In genomic region chr1:235093013-235093618, GRCh38 we compare ENCODE assay signal across 8 cellular contexts. TPM values are rescaled to one million over a fixed set of nuclear protein-coding genes. Genes with fewer than 3 reads are reported as not detected.
A peak's percentile ranks its signal among the peaks of the same experiment; 100 is the strongest.
DNase-seq lines count a peak whose midpoint lies in the region; ATAC-seq and TF ChIP-seq lines count a peak whose summit lies in the region.

No MANE protein-coding gene starts in this region.

- DNase-seq in cardiac muscle cell (ENCODE audit: low read depth in 1 of 2, low spot score in 1 of 2) (peak; percentile 77 to 82), osteocyte (ENCODE audit: extremely low spot score, unreplicated experiment) (no peak), amniotic stem cell (lab: John Stamatoyannopoulos, UW) (no peak)

- H3K36me3 Mint-ChIP-seq in osteocyte (ENCODE audit: unreplicated experiment): no peaks in the 10 kb centered on the region

- H3K9me3 ChIP-seq in cardiac muscle cell (ENCODE audit: low read depth): no peaks in the 10 kb centered on the region

- H3K27me3 ChIP-seq in ACC112 (ENCODE audit: insufficient read depth, low read length) (no peaks in the 10 kb centered on the region), cardiac muscle cell (no peaks in the 10 kb centered on the region)

- H3K4me1 ChIP-seq in ACC112 (ENCODE audit: control insufficient read depth, insufficient read depth, low read length, unreplicated experiment) (peaks cover 3% of the 10 kb centered on the region), cardiac muscle cell (ENCODE audit: low read depth) (peaks cover 4% of the 10 kb centered on the region)

- H3K36me3 ChIP-seq in ACC112 (ENCODE audit: insufficient read depth, low read length) (no peaks in the 10 kb centered on the region), cardiac muscle cell (no peaks in the 10 kb centered on the region)

- H3K79me2 ChIP-seq in ACC112 (ENCODE audit: control insufficient read depth, insufficient read depth, low read length, unreplicated experiment): no peaks in the 10 kb centered on the region

- TF ChIP-seq CTCF in GM12874 (IDR thresholded peaks at IDR 0.05; ENCODE audit: insufficient read depth, low read depth, low read length) (peak; percentile 19; the same call in 1 of the 2 replicates), cardiac muscle cell (IDR thresholded peaks at IDR 0.05; ENCODE audit: low read depth, low read length) (peak; percentile 30), osteocyte (IDR thresholded peaks at IDR 0.05) (peak; percentile 45)

- H3K4me3 ChIP-seq in ACC112 (ENCODE audit: low read depth, low read length) (peak overlapping the region; percentile 50), cardiac muscle cell (no peak overlapping the region)

- H3K27me3 Mint-ChIP-seq in osteocyte (ENCODE audit: unreplicated experiment): no peaks in the 10 kb centered on the region

- H2AFZ ChIP-seq in ACC112 (ENCODE audit: low read length, unreplicated experiment): peak overlapping the region; percentile 40

- H3K4me1 Mint-ChIP-seq in osteocyte (ENCODE audit: unreplicated experiment): peaks cover 22% of the 10 kb centered on the region

- ATAC-seq in SK-N-SH treated with all-trans-retinoic acid at 6 μM for 48 hours (peak; percentile 66), GM21717 (IDR thresholded peaks at IDR 0.05; ENCODE audit: unreplicated experiment) (no peak), HG03520 (IDR thresholded peaks at IDR 0.05; ENCODE audit: unreplicated experiment) (no peak)

- H3K27ac ChIP-seq in ACC112 (ENCODE audit: low read depth, low read length): 0 out of 2 replicates have a peak overlapping the region, but pooled peaks have one; percentile 6
- no peak overlapping the region for H3K27ac ChIP-seq in cardiac muscle cell

- no peak overlapping the region for H3K4me3 Mint-ChIP-seq in osteocyte (ENCODE audit: unreplicated experiment)

- H3K27ac Mint-ChIP-seq in osteocyte (ENCODE audit: unreplicated experiment): no peak overlapping the region

- H3K9me3 Mint-ChIP-seq in osteocyte (ENCODE audit: unreplicated experiment): no peaks in the 10 kb centered on the region

TF ChIP-seq in SK-N-SH treated with all-trans-retinoic acid at 6 μM for 48 hours, 23 proteins besides CTCF, POLR2A, EP300 and RAD21:
- TF ChIP-seq TCF4 (CRISPR knock-in tag; IDR thresholded peaks at IDR 0.05; ENCODE audit: borderline replicate concordance) (no peak), PPARA (CRISPR knock-in tag; IDR thresholded peaks at IDR 0.05; ENCODE audit: borderline replicate concordance) (no peak), OSR1 (CRISPR knock-in tag; IDR thresholded peaks at IDR 0.05) (no peak), ZNF70 (CRISPR knock-in tag; IDR thresholded peaks at IDR 0.05) (no peak), ZNF565 (CRISPR knock-in tag; conservative IDR thresholded peaks at IDR 0.05; ENCODE audit: low read depth) (no peak), CSDC2 (CRISPR knock-in tag; IDR thresholded peaks at IDR 0.05) (no peak), POU6F1 (CRISPR knock-in tag; IDR thresholded peaks at IDR 0.05; ENCODE audit: borderline replicate concordance, low read depth) (no peak), ESRRG (CRISPR knock-in tag; IDR thresholded peaks at IDR 0.05) (no peak), GLIS3 (CRISPR knock-in tag; IDR thresholded peaks at IDR 0.05) (no peak), ISL1 (CRISPR knock-in tag; IDR thresholded peaks at IDR 0.05) (no peak)
- TF ChIP-seq, protein P1, sequence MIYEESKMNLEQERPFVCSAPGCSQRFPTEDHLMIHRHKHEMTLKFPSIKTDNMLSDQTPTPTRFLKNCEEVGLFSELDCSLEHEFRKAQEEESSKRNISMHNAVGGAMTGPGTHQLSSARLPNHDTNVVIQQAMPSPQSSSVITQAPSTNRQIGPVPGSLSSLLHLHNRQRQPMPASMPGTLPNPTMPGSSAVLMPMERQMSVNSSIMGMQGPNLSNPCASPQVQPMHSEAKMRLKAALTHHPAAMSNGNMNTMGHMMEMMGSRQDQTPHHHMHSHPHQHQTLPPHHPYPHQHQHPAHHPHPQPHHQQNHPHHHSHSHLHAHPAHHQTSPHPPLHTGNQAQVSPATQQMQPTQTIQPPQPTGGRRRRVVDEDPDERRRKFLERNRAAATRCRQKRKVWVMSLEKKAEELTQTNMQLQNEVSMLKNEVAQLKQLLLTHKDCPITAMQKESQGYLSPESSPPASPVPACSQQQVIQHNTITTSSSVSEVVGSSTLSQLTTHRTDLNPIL (CRISPR knock-in tag; IDR thresholded peaks at IDR 0.05; ENCODE audit: low read depth): no peak
- TF ChIP-seq, protein P2, sequence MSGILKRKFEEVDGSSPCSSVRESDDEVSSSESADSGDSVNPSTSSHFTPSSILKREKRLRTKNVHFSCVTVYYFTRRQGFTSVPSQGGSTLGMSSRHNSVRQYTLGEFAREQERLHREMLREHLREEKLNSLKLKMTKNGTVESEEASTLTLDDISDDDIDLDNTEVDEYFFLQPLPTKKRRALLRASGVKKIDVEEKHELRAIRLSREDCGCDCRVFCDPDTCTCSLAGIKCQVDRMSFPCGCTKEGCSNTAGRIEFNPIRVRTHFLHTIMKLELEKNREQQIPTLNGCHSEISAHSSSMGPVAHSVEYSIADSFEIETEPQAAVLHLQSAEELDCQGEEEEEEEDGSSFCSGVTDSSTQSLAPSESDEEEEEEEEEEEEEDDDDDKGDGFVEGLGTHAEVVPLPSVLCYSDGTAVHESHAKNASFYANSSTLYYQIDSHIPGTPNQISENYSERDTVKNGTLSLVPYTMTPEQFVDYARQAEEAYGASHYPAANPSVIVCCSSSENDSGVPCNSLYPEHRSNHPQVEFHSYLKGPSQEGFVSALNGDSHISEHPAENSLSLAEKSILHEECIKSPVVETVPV (CRISPR knock-in tag; IDR thresholded peaks at IDR 0.05): no peak

RNA-seq across cellular contexts. Expression of gene TOMM20, which starts 35.5 kb away (rescaled TPM):
- total RNA-seq in cardiac muscle cell (92.9 and 114 TPM in 2 replicates), osteocyte (99.1 and 100 TPM in 2 replicates)
- 71.8 and 93.6 TPM in 2 replicates for polyA plus RNA-seq in cardiac muscle cell

Comparison
In these comparisons a context has a peak if more than half of its experiments do, and no peak if none do; other contexts are left out.
1. DNase-seq: peak in cardiac muscle cell (2 of 2); none in osteocyte (single experiment) and amniotic stem cell (single experiment).
2. Peak in every context shown above with its lines, with median percentiles within 50 percentile points of each other: CTCF ChIP-seq.